In the genomic region with DNA sequence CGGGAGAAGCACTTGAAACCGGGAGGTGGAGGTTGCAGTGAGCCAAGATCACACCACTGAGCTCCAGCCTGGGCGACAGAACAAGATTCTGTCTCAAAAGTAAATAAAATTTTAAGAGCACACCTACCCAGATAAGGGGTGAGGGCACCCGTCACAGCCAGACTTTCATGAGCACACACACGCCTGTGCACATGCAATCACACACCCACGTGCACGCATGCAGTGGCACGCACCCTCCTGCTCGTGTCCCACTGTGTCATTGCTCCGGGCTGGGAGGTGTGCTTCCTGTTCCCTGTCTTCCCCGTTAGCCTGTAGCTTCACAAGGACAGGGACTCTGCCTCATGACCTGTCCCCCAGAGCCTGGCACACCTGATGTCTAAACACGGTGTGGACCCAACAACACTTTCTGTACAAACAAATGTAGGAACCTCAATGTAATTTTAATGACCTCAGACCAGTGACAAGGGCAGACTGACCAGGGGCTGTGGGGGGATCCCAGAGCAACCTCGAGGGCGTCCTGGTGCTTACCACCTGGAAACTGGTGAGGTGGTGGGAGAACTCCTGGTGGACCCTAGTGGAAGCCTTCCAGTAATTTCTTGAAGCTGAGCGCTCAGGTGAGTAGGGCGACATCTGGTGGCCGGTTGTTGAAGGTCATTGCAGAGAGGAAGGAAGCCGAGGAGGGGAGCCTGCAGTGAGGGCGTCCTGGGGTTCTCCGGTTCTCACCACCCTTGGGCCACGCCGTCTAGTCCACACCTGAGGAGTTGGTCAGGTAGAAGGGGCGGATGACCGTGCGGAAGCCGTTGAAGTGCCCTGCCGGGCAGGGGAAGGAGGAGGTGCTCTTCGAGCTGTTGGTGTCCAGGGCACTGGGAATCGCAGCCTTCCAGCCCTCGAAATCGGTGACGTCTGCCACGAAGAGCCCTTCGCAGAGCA, we compare ENCODE assay signal across 8 cellular contexts. TPM values are rescaled to one million over a fixed set of nuclear protein-coding genes. Genes with fewer than 3 reads are reported as not detected.
DNase-seq lines count a peak whose midpoint lies in the region; ATAC-seq and TF ChIP-seq lines count a peak whose summit lies in the region.

No MANE protein-coding gene starts in this region.

- peaks cover 38% of the 10 kb centered on the region for H3K36me3 ChIP-seq in left ventricle myocardium inferior

- DNase-seq in GM12865 (ENCODE audit: low read depth) (peak; percentile 77), NCI-H1436 treated with DMSO at 0.1 percent for 48 hours (lab: John Stamatoyannopoulos, UW) (peak; percentile 36), amygdala (lab: John Stamatoyannopoulos, UW) (peak in 52 of 56 donors; percentile 14 to 89 (median 62)), left ventricle myocardium inferior (peak; percentile 85), retina (peak; percentile 88), mesenteric fat pad (ENCODE audit: low spot score) (no peak)
- DNase-seq in T-helper 2 cell treated with Interferon-gamma antibody and Interleukin-4, amounts not matched to agents 5 μg/mL and 100 μg/mL, for 36 hours (ENCODE audit: low spot score): peak; percentile 58

- peak overlapping the region; percentile 75 for H3K27ac ChIP-seq in left ventricle myocardium inferior (replicated peaks)

- no peak overlapping the region for H3K4me3 Mint-ChIP-seq in T-helper 2 cell treated with Interferon-gamma antibody and Interleukin-4, amounts not matched to agents 5 μg/mL and 100 μg/mL, for 36 hours

- H3K36me3 Mint-ChIP-seq in T-helper 2 cell treated with Interferon-gamma antibody and Interleukin-4, amounts not matched to agents 5 μg/mL and 100 μg/mL, for 36 hours (ENCODE audit: low read depth): peaks cover 10% of the 10 kb centered on the region

- intact Hi-C loops in left ventricle myocardium inferior (cut with micrococcal nuclease): loop anchor here (5.0 kb wide), 1 partner anchor 109 kb away; no protein-coding TSS in a partner anchor

- peak; percentile 78 for TF ChIP-seq CTCF in GM12865 (IDR thresholded peaks at IDR 0.05; ENCODE audit: insufficient read depth, low read depth, low read length, missing control alignments)
- TF ChIP-seq CTCF in left ventricle myocardium inferior (IDR thresholded peaks at IDR 0.05; ENCODE audit: borderline replicate concordance): peak; percentile 94

- peaks cover 52% of the 10 kb centered on the region for H3K4me1 ChIP-seq in left ventricle myocardium inferior

- ATAC-seq in HG03025 (IDR thresholded peaks at IDR 0.05; ENCODE audit: low FRiP score, unreplicated experiment): no peak

- H3K27ac Mint-ChIP-seq in T-helper 2 cell treated with Interferon-gamma antibody and Interleukin-4, amounts not matched to agents 5 μg/mL and 100 μg/mL, for 36 hours: no peak overlapping the region

- no peaks in the 10 kb centered on the region for H3K9me3 Mint-ChIP-seq in T-helper 2 cell treated with Interferon-gamma antibody and Interleukin-4, amounts not matched to agents 5 μg/mL and 100 μg/mL, for 36 hours

- H3K27me3 ChIP-seq in left ventricle myocardium inferior (ENCODE audit: low read depth): no peaks in the 10 kb centered on the region

- no peak overlapping the region for H3K4me3 ChIP-seq in GM12865 (ENCODE audit: low read depth, low read length)
- peak overlapping the region; percentile 31 for H3K4me3 ChIP-seq in left ventricle myocardium inferior

- H3K27me3 Mint-ChIP-seq in T-helper 2 cell treated with Interferon-gamma antibody and Interleukin-4, amounts not matched to agents 5 μg/mL and 100 μg/mL, for 36 hours (ENCODE audit: low read depth): no peaks in the 10 kb centered on the region

- H3K9me3 ChIP-seq in left ventricle myocardium inferior (replicated peaks): no peaks in the 10 kb centered on the region

- H3K4me1 Mint-ChIP-seq in T-helper 2 cell treated with Interferon-gamma antibody and Interleukin-4, amounts not matched to agents 5 μg/mL and 100 μg/mL, for 36 hours (ENCODE audit: low read depth): peaks cover 5% of the 10 kb centered on the region

RNA-seq across cellular contexts. Expression of a gene that starts 8.6 kb away (rescaled TPM):
- total RNA-seq in left ventricle myocardium inferior (585 TPM), mesenteric fat pad (417 TPM)

RNA-seq across cellular contexts. Expression of a gene that starts 38.5 kb away (rescaled TPM):
- 24.2 TPM for total RNA-seq in left ventricle myocardium inferior
- 37.9 TPM for total RNA-seq in mesenteric fat pad

RNA-seq across cellular contexts. Expression of a gene that starts 45.9 kb away (rescaled TPM):
- 91.8 TPM for total RNA-seq in left ventricle myocardium inferior
- total RNA-seq in mesenteric fat pad: 351 TPM

RNA-seq across cellular contexts. Expression of a gene that starts 52.9 kb away (rescaled TPM):
- total RNA-seq in left ventricle myocardium inferior: 146 TPM
- total RNA-seq in mesenteric fat pad: 563 TPM
